1 cellular context compared by ENCODE assay signal in genomic region chr2:37779611-37780010, GRCh38.
TF ChIP-seq lines count a peak whose summit lies in the region.

No MANE protein-coding gene starts in this region.

TF ChIP-seq in SK-N-SH treated with all-trans-retinoic acid at 6 μM for 48 hours, 23 proteins besides CTCF, POLR2A, EP300 and RAD21 (continued from another document):
- TF ChIP-seq PATZ1 (CRISPR knock-in tag; IDR thresholded peaks at IDR 0.05; ENCODE audit: borderline replicate concordance) (no peak), SNAI2 (CRISPR knock-in tag; IDR thresholded peaks at IDR 0.05) (no peak), PPARA (CRISPR knock-in tag; IDR thresholded peaks at IDR 0.05; ENCODE audit: borderline replicate concordance) (no peak), ZNF8 (CRISPR knock-in tag; IDR thresholded peaks at IDR 0.05) (no peak), ZC3H10 (CRISPR knock-in tag; IDR thresholded peaks at IDR 0.05) (no peak), ZFP30 (CRISPR knock-in tag; IDR thresholded peaks at IDR 0.05) (no peak), ZNF565 (CRISPR knock-in tag; conservative IDR thresholded peaks at IDR 0.05; ENCODE audit: low read depth) (no peak), ISL1 (CRISPR knock-in tag; IDR thresholded peaks at IDR 0.05) (no peak), ZFP3 (CRISPR knock-in tag; IDR thresholded peaks at IDR 0.05) (no peak)
- TF ChIP-seq, protein P1, sequence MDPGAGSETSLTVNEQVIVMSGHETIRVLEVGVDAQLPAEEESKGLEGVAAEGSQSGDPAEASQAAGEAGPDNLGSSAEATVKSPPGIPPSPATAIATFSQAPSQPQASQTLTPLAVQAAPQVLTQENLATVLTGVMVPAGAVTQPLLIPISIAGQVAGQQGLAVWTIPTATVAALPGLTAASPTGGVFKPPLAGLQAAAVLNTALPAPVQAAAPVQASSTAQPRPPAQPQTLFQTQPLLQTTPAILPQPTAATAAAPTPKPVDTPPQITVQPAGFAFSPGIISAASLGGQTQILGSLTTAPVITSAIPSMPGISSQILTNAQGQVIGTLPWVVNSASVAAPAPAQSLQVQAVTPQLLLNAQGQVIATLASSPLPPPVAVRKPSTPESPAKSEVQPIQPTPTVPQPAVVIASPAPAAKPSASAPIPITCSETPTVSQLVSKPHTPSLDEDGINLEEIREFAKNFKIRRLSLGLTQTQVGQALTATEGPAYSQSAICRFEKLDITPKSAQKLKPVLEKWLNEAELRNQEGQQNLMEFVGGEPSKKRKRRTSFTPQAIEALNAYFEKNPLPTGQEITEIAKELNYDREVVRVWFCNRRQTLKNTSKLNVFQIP (CRISPR knock-in tag; IDR thresholded peaks at IDR 0.05; ENCODE audit: borderline replicate concordance, low read depth): no peak
- TF ChIP-seq, protein P2, sequence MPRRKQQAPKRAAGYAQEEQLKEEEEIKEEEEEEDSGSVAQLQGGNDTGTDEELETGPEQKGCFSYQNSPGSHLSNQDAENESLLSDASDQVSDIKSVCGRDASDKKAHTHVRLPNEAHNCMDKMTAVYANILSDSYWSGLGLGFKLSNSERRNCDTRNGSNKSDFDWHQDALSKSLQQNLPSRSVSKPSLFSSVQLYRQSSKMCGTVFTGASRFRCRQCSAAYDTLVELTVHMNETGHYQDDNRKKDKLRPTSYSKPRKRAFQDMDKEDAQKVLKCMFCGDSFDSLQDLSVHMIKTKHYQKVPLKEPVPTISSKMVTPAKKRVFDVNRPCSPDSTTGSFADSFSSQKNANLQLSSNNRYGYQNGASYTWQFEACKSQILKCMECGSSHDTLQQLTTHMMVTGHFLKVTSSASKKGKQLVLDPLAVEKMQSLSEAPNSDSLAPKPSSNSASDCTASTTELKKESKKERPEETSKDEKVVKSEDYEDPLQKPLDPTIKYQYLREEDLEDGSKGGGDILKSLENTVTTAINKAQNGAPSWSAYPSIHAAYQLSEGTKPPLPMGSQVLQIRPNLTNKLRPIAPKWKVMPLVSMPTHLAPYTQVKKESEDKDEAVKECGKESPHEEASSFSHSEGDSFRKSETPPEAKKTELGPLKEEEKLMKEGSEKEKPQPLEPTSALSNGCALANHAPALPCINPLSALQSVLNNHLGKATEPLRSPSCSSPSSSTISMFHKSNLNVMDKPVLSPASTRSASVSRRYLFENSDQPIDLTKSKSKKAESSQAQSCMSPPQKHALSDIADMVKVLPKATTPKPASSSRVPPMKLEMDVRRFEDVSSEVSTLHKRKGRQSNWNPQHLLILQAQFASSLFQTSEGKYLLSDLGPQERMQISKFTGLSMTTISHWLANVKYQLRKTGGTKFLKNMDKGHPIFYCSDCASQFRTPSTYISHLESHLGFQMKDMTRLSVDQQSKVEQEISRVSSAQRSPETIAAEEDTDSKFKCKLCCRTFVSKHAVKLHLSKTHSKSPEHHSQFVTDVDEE (CRISPR knock-in tag; IDR thresholded peaks at IDR 0.05): no peak
- TF ChIP-seq, protein P3, sequence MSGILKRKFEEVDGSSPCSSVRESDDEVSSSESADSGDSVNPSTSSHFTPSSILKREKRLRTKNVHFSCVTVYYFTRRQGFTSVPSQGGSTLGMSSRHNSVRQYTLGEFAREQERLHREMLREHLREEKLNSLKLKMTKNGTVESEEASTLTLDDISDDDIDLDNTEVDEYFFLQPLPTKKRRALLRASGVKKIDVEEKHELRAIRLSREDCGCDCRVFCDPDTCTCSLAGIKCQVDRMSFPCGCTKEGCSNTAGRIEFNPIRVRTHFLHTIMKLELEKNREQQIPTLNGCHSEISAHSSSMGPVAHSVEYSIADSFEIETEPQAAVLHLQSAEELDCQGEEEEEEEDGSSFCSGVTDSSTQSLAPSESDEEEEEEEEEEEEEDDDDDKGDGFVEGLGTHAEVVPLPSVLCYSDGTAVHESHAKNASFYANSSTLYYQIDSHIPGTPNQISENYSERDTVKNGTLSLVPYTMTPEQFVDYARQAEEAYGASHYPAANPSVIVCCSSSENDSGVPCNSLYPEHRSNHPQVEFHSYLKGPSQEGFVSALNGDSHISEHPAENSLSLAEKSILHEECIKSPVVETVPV (CRISPR knock-in tag; IDR thresholded peaks at IDR 0.05): no peak
